In the genomic region with DNA sequence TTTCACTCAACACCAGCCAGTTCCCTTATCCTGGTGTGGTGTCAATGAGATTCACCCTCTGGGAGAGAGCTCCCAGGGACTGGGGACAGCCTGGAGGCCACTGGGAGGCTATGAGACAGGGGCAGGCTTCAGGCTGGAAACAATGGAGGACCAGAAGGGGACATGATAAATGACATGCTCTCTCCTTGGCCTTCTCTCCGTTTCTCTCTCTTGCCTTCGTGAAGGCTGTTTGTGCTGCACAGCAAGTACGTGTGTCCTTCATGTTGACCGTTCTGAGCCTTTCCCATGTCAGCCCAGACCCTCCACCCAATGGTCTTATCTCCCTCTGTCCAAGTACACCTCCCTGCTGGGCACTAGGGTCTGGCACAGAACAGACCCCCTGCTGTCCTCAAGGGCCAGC, we compare ENCODE assay signal across 16 cellular contexts. TPM values are rescaled to one million over a fixed set of nuclear protein-coding genes. Genes with fewer than 3 reads are reported as not detected.
DNase-seq lines count a peak whose midpoint lies in the region; TF ChIP-seq lines count a peak whose summit lies in the region.
"Had no signal": no experiment of that assay in that cellular context is flagged by ENCODE, and none has a peak within 500 bp of the region (broad histone marks: within the 10 kb centered on the region; RNA-seq: fewer than 3 reads in every experiment).

No MANE protein-coding gene starts in this region.

- H3K9me3 ChIP-seq in Loucy (ENCODE audit: insufficient read depth, low read depth, low read length) (no peaks in the 10 kb centered on the region), left ventricle myocardium inferior (replicated peaks) (peaks cover 7% of the 10 kb centered on the region)
- H3K9me3 ChIP-seq: testis had no signal

- H3K27me3 ChIP-seq in Loucy (ENCODE audit: insufficient read depth, low read length, poor library complexity, severe bottlenecking): no peaks in the 10 kb centered on the region
- peaks cover under 1% of the 10 kb centered on the region for H3K27me3 ChIP-seq in left ventricle myocardium inferior (ENCODE audit: low read depth)
- H3K27me3 ChIP-seq: testis had no signal

- CTCF ChIA-PET in activated CD4-positive, alpha-beta T cell treated with anti-CD3 and anti-CD28 coated beads, Interleukin-2, amount 10 ng/mL, durations not matched to agents 7 days and 5 days (lab: Charles Lee): no interaction called here
- CTCF ChIA-PET in MCF 10A (lab: Yijun Ruan, JAX): interaction anchor here (0.9 to 1.0 kb wide), 3 partner anchors 22 to 76 kb away, joined by 3 read pairs; no protein-coding TSS in a partner anchor

- H3K27me3 Mint-ChIP-seq in activated CD4-positive, alpha-beta T cell treated with anti-CD3 and anti-CD28 coated beads, Interleukin-2, amount 10 ng/mL, durations not matched to agents 7 days and 5 days: no peaks in the 10 kb centered on the region
- H3K27me3 Mint-ChIP-seq in dendritic cell treated with granulocyte-macrophage colony-stimulating factor and Interleukin-4, amounts not matched to agents 40 ng/mL and 50 ng/mL, for 4 days: peaks cover 4% of the 10 kb centered on the region
- H3K27me3 Mint-ChIP-seq in osteocyte (ENCODE audit: unreplicated experiment) (no peaks in the 10 kb centered on the region), MCF 10A (ENCODE audit: insufficient read depth, unreplicated experiment) (no peaks in the 10 kb centered on the region)

- peak overlapping the region; percentile 95 for H3K4me2 ChIP-seq in Loucy (ENCODE audit: low read depth, low read length, poor library complexity, severe bottlenecking)

- no peaks in the 10 kb centered on the region for H3F3A ChIP-seq in Loucy (ENCODE audit: low read depth)

- peaks cover 10% of the 10 kb centered on the region for H3K9me3 Mint-ChIP-seq in activated CD4-positive, alpha-beta T cell treated with anti-CD3 and anti-CD28 coated beads, Interleukin-2, amount 10 ng/mL, durations not matched to agents 7 days and 5 days
- H3K9me3 Mint-ChIP-seq in dendritic cell treated with granulocyte-macrophage colony-stimulating factor and Interleukin-4, amounts not matched to agents 40 ng/mL and 50 ng/mL, for 4 days: peaks cover 14% of the 10 kb centered on the region
- H3K9me3 Mint-ChIP-seq in osteocyte (ENCODE audit: unreplicated experiment) (peaks cover 7% of the 10 kb centered on the region), MCF 10A (ENCODE audit: unreplicated experiment) (peaks cover 8% of the 10 kb centered on the region)

- H3K79me2 ChIP-seq in Loucy (ENCODE audit: insufficient read depth, low read length): peaks cover 14% of the 10 kb centered on the region; the same call in 1 of the 2 replicates

- POLR2A ChIA-PET in activated CD4-positive, alpha-beta T cell treated with anti-CD3 and anti-CD28 coated beads, Interleukin-2, amount 10 ng/mL, durations not matched to agents 7 days and 5 days (lab: Charles Lee): no interaction called here
- POLR2A ChIA-PET in MCF 10A (lab: Yijun Ruan, JAX): interaction anchor here (1.0 to 3.4 kb wide), 3 partner anchors 9 to 22 kb away, joined by 4 to 24 read pairs (median 4); a partner anchor contains a TSS

- no peaks in the 10 kb centered on the region for H3K9me2 ChIP-seq in Loucy (replicated peaks; ENCODE audit: low read depth, low read length)

- peak overlapping the region; percentile 84 for H3K4me3 Mint-ChIP-seq in activated CD4-positive, alpha-beta T cell treated with anti-CD3 and anti-CD28 coated beads, Interleukin-2, amount 10 ng/mL, durations not matched to agents 7 days and 5 days
- no peak overlapping the region for H3K4me3 Mint-ChIP-seq in dendritic cell treated with granulocyte-macrophage colony-stimulating factor and Interleukin-4, amounts not matched to agents 40 ng/mL and 50 ng/mL, for 4 days
- peak overlapping the region; percentile 100 for H3K4me3 Mint-ChIP-seq in osteocyte (ENCODE audit: unreplicated experiment)
- no peak overlapping the region for H3K4me3 Mint-ChIP-seq in MCF 10A (ENCODE audit: unreplicated experiment)

- BruUV-seq in MCF 10A (replicated peaks; lab: Mats Ljungman, UMichigan): no TSS peak

- TF ChIP-seq CTCF in Loucy (conservative IDR thresholded peaks at IDR 0.05; ENCODE audit: low read length) (no peak), osteocyte (IDR thresholded peaks at IDR 0.05) (no peak), MCF 10A (IDR thresholded peaks at IDR 0.05; ENCODE audit: unreplicated experiment) (no peak), left ventricle myocardium inferior (IDR thresholded peaks at IDR 0.05; ENCODE audit: borderline replicate concordance) (no peak)

- H3K4me1 Mint-ChIP-seq in activated CD4-positive, alpha-beta T cell treated with anti-CD3 and anti-CD28 coated beads, Interleukin-2, amount 10 ng/mL, durations not matched to agents 7 days and 5 days: peaks cover 39% of the 10 kb centered on the region
- H3K4me1 Mint-ChIP-seq in dendritic cell treated with granulocyte-macrophage colony-stimulating factor and Interleukin-4, amounts not matched to agents 40 ng/mL and 50 ng/mL, for 4 days (ENCODE audit: low read depth): peaks cover 48% of the 10 kb centered on the region
- H3K4me1 Mint-ChIP-seq in osteocyte (ENCODE audit: unreplicated experiment): peaks cover 28% of the 10 kb centered on the region
- peaks cover 8% of the 10 kb centered on the region for H3K4me1 Mint-ChIP-seq in MCF 10A (ENCODE audit: insufficient read depth, unreplicated experiment)

- no peak overlapping the region for H3K4me3 ChIP-seq in Loucy (ENCODE audit: low read length, poor library complexity, severe bottlenecking)
- no peak overlapping the region for H3K4me3 ChIP-seq in left ventricle myocardium inferior

- no peaks in the 10 kb centered on the region for H3K36me3 ChIP-seq in Loucy (ENCODE audit: insufficient read depth, low read length)
- peaks cover 6% of the 10 kb centered on the region for H3K36me3 ChIP-seq in left ventricle myocardium inferior

- no peak overlapping the region for H2AFZ ChIP-seq in Loucy (ENCODE audit: low read length)

- peak overlapping the region; percentile 98 for H3K9ac ChIP-seq in Loucy (ENCODE audit: low read depth, low read length, poor library complexity, severe bottlenecking)

- DNase-seq in activated CD4-positive, alpha-beta T cell treated with anti-CD3 and anti-CD28 coated beads, Interleukin-2, amount 10 ng/mL, durations not matched to agents 7 days and 5 days: no peak
- no peak for DNase-seq in activated CD4-positive, alpha-beta T cell treated with anti-CD3 and anti-CD28 coated beads, Interleukin-2, amount 50 U/mL, for 1 hour
- no peak for DNase-seq in osteocyte (ENCODE audit: extremely low spot score, unreplicated experiment)
- no peak for DNase-seq in MCF 10A (ENCODE audit: unreplicated experiment)
- no peak for DNase-seq in MV-4-11 (lab: John Stamatoyannopoulos, UW)
- no peak for DNase-seq in left ventricle myocardium inferior
- DNase-seq: amniotic stem cell, HCEC 1CT, NCI-H1930, NCI-H526 treated with DMSO at 0.1 percent for 48 hours, nucleus accumbens, RPMI8226, testis had no signal

- H3K27ac ChIP-seq in left ventricle myocardium inferior (replicated peaks): no peak overlapping the region

- H3K4me1 ChIP-seq in Loucy (ENCODE audit: insufficient read depth, low read length, poor library complexity, severe bottlenecking): peaks cover 15% of the 10 kb centered on the region
- peaks cover 36% of the 10 kb centered on the region for H3K4me1 ChIP-seq in left ventricle myocardium inferior

- H4K20me1 ChIP-seq in Loucy (ENCODE audit: insufficient read depth, low read length, poor library complexity, severe bottlenecking): no peaks in the 10 kb centered on the region

- H3K36me3 Mint-ChIP-seq in activated CD4-positive, alpha-beta T cell treated with anti-CD3 and anti-CD28 coated beads, Interleukin-2, amount 10 ng/mL, durations not matched to agents 7 days and 5 days (ENCODE audit: low read depth): peaks cover 7% of the 10 kb centered on the region
- peaks cover 56% of the 10 kb centered on the region for H3K36me3 Mint-ChIP-seq in dendritic cell treated with granulocyte-macrophage colony-stimulating factor and Interleukin-4, amounts not matched to agents 40 ng/mL and 50 ng/mL, for 4 days (ENCODE audit: low read depth)
- H3K36me3 Mint-ChIP-seq in osteocyte (ENCODE audit: unreplicated experiment): no peaks in the 10 kb centered on the region
- H3K36me3 Mint-ChIP-seq in MCF 10A (ENCODE audit: insufficient read depth, unreplicated experiment): peaks cover 12% of the 10 kb centered on the region

- no peak overlapping the region for H3K27ac Mint-ChIP-seq in activated CD4-positive, alpha-beta T cell treated with anti-CD3 and anti-CD28 coated beads, Interleukin-2, amount 10 ng/mL, durations not matched to agents 7 days and 5 days
- peak overlapping the region; percentile 86 for H3K27ac Mint-ChIP-seq in dendritic cell treated with granulocyte-macrophage colony-stimulating factor and Interleukin-4, amounts not matched to agents 40 ng/mL and 50 ng/mL, for 4 days
- no peak overlapping the region for H3K27ac Mint-ChIP-seq in osteocyte (ENCODE audit: unreplicated experiment)
- H3K27ac Mint-ChIP-seq in MCF 10A (ENCODE audit: low read depth, unreplicated experiment): no peak overlapping the region

- intact Hi-C loops in dendritic cell treated with granulocyte-macrophage colony-stimulating factor and Interleukin-4, amounts not matched to agents 40 ng/mL and 50 ng/mL, for 4 days (cut with micrococcal nuclease): no loop called here
- intact Hi-C loops in MCF 10A (cut with micrococcal nuclease): no loop called here
- intact Hi-C loops in left ventricle myocardium inferior (cut with micrococcal nuclease): no loop called here

RNA-seq across cellular contexts. Expression of a gene that starts 1.6 kb away (rescaled TPM):
- 10 to 100 TPM; 62.0 to 66.4 TPM for total RNA-seq in activated CD4-positive, alpha-beta T cell treated with anti-CD3 and anti-CD28 coated beads, Interleukin-2, amount 10 ng/mL, durations not matched to agents 7 days and 5 days
- total RNA-seq in osteocyte: 89.4 and 91.5 TPM in 2 replicates
- 49.2 and 57.3 TPM in 2 replicates for total RNA-seq in MCF 10A (2022)
- 18.1 TPM for total RNA-seq in left ventricle myocardium inferior

RNA-seq across cellular contexts. Expression of a gene that starts 13.5 kb away (rescaled TPM):
- under 1 TPM in 1 of 2 experiments, not detected in 1; 0.25 TPM for total RNA-seq in activated CD4-positive, alpha-beta T cell treated with anti-CD3 and anti-CD28 coated beads, Interleukin-2, amount 10 ng/mL, durations not matched to agents 7 days and 5 days
- total RNA-seq in osteocyte (0.65 and 0.99 TPM in 2 replicates), MCF 10A (2022) (1.1 and 1.3 TPM in 2 replicates), left ventricle myocardium inferior (0.47 TPM)

RNA-seq across cellular contexts. Expression of a gene that starts 21.4 kb away (rescaled TPM):
- total RNA-seq in activated CD4-positive, alpha-beta T cell treated with anti-CD3 and anti-CD28 coated beads, Interleukin-2, amount 10 ng/mL, durations not matched to agents 7 days and 5 days: 10 to 100 TPM; 29.1 to 29.8 TPM
- 24.8 and 27.0 TPM in 2 replicates for total RNA-seq in osteocyte
- 20.6 and 24.9 TPM in 2 replicates for total RNA-seq in MCF 10A (2022)
- 17.8 TPM for total RNA-seq in left ventricle myocardium inferior

RNA-seq across cellular contexts. Expression of a gene that starts 34.4 kb away (rescaled TPM):
- under 1 TPM; 0.27 TPM for total RNA-seq in activated CD4-positive, alpha-beta T cell treated with anti-CD3 and anti-CD28 coated beads, Interleukin-2, amount 10 ng/mL, durations not matched to agents 7 days and 5 days
- total RNA-seq in osteocyte: 2.6 and 3.5 TPM in 2 replicates
- 0.19 and 0.22 TPM in 2 replicates for total RNA-seq in MCF 10A (2022)
- total RNA-seq in left ventricle myocardium inferior: 3.5 TPM

RNA-seq across cellular contexts. Expression of a gene that starts 51.8 kb away (rescaled TPM):
- total RNA-seq in activated CD4-positive, alpha-beta T cell treated with anti-CD3 and anti-CD28 coated beads, Interleukin-2, amount 10 ng/mL, durations not matched to agents 7 days and 5 days: under 1 TPM in 1 of 2 experiments, not detected in 1; 0.07 TPM
- total RNA-seq in osteocyte (not detected in 2 replicates), MCF 10A (2022) (not detected in 2 replicates), left ventricle myocardium inferior (0.25 TPM)
- total RNA-seq: T-helper 2 cell treated with Interferon-gamma antibody and Interleukin-4, amounts not matched to agents 100 ng/mL and 5 ng/mL, for 36 hours had no signal

Comparison
In these comparisons a context has a peak if more than half of its experiments do, and no peak if none do; other contexts are left out.
1. H3K4me3 Mint-ChIP-seq: peak in activated CD4-positive, alpha-beta T cell treated with anti-CD3 and anti-CD28 coated beads, Interleukin-2, amount 10 ng/mL, durations not matched to agents 7 days and 5 days (single experiment) and osteocyte (single experiment); none in dendritic cell treated with granulocyte-macrophage colony-stimulating factor and Interleukin-4, amounts not matched to agents 40 ng/mL and 50 ng/mL, for 4 days (single experiment) and MCF 10A (single experiment).